8 cellular contexts compared by ENCODE assay signal in genomic region chr12:751828-752672, GRCh38. TPM values are rescaled to one million over a fixed set of nuclear protein-coding genes. Genes with fewer than 3 reads are reported as not detected.
DNase-seq lines count a peak whose midpoint lies in the region; ATAC-seq and TF ChIP-seq lines count a peak whose summit lies in the region.

TSS of gene WNK1 (plus strand) at chr12:752579. CDS start at chr12:753566, 987 bp downstream.

- CTCF ChIA-PET in RWPE1 (lab: Yijun Ruan, JAX) = interaction anchor here (0.6 to 3.2 kb wide), 9 partner anchors 24 to 351 kb away, joined by 3 to 22 read pairs (median 3); no protein-coding TSS in a partner anchor

- H3K9me3 Mint-ChIP-seq in activated T-helper 17 cell treated with anti-CD3 and anti-CD28 coated beads, Interleukin-2, amount 50 U/mL, for 72 hours = no peaks in the 10 kb centered on the region
- no peaks in the 10 kb centered on the region for H3K9me3 Mint-ChIP-seq in naive thymus-derived CD8-positive, alpha-beta T cell

- H3K27ac ChIP-seq in RWPE1 = peak within 1 kb of the TSS; percentile 88

- TF ChIP-seq CTCF in LNCaP clone FGC (IDR thresholded peaks at IDR 0.05; ENCODE audit: control insufficient read depth, extremely low read depth, insufficient read depth) (no peak), RWPE1 (conservative IDR thresholded peaks at IDR 0.05; ENCODE audit: low read depth) (no peak), fibroblast of mammary gland (conservative IDR thresholded peaks at IDR 0.05; ENCODE audit: control insufficient read depth, insufficient read depth, low read depth, low read length) (no peak)

- peak; percentile 79 for ATAC-seq in activated T-helper 17 cell treated with anti-CD3 and anti-CD28 coated beads, Interleukin-2, amount 50 U/mL, for 72 hours (replicated peaks)
- ATAC-seq in naive thymus-derived CD8-positive, alpha-beta T cell = peak; percentile 62 to 73

- no peaks in the 10 kb centered on the region for H3K27me3 Mint-ChIP-seq in activated T-helper 17 cell treated with anti-CD3 and anti-CD28 coated beads, Interleukin-2, amount 50 U/mL, for 72 hours
- H3K27me3 Mint-ChIP-seq in naive thymus-derived CD8-positive, alpha-beta T cell = no peaks in the 10 kb centered on the region

- DNase-seq in Daoy (ENCODE audit: low read depth) (peak; percentile 98), GOT3 (lab: John Stamatoyannopoulos, UW) (peak; percentile 82), LNCaP clone FGC (ENCODE audit: low read depth) (peak; percentile 98), RWPE1 (ENCODE audit: low spot score) (peak; percentile 97), fibroblast of mammary gland (ENCODE audit: low read depth) (peak; percentile 99)
- peak; percentile 94 to 98 (median 97) for DNase-seq in naive thymus-derived CD8-positive, alpha-beta T cell
- DNase-seq in stimulated activated naive CD4-positive, alpha-beta T cell treated with Interleukin-2 at 50 U/mL for 16 hours (lab: John Stamatoyannopoulos, UW) = peak; percentile 95

- H3K4me3 ChIP-seq in LNCaP clone FGC (ENCODE audit: low read depth, low read length) = peak within 1 kb of the TSS; percentile 76
- H3K4me3 ChIP-seq in fibroblast of mammary gland (ENCODE audit: control insufficient read depth, low read depth, low read length) = peak within 1 kb of the TSS; percentile 87

- H3K4me3 Mint-ChIP-seq in activated T-helper 17 cell treated with anti-CD3 and anti-CD28 coated beads, Interleukin-2, amount 50 U/mL, for 72 hours = peak within 1 kb of the TSS; percentile 96
- peak within 1 kb of the TSS in 9 of 10 donors; percentile 89 to 98 (median 96) for H3K4me3 Mint-ChIP-seq in naive thymus-derived CD8-positive, alpha-beta T cell

- peak within 1 kb of the TSS; percentile 93 for H3K27ac Mint-ChIP-seq in activated T-helper 17 cell treated with anti-CD3 and anti-CD28 coated beads, Interleukin-2, amount 50 U/mL, for 72 hours
- peak within 1 kb of the TSS; percentile 85 to 98 (median 94) for H3K27ac Mint-ChIP-seq in naive thymus-derived CD8-positive, alpha-beta T cell

- POLR2A ChIA-PET in RWPE1 (lab: Yijun Ruan, JAX; ENCODE audit: low non-redundant PET) = interaction anchor here (0.6 to 1.4 kb wide), 4 partner anchors 85 to 285 kb away, joined by 3 to 5 read pairs (median 4); no protein-coding TSS in a partner anchor
- POLR2A ChIA-PET in naive thymus-derived CD8-positive, alpha-beta T cell (lab: Charles Lee) = interaction anchor here (0.5 to 5.8 kb wide), 38 partner anchors 9 to 850 kb away, joined by 3 to 85 read pairs (median 5); partner anchors contain the start of genes FBXL14, KDM5A and RAD52

- peaks cover 38% of the 10 kb centered on the region for H3K36me3 Mint-ChIP-seq in activated T-helper 17 cell treated with anti-CD3 and anti-CD28 coated beads, Interleukin-2, amount 50 U/mL, for 72 hours (ENCODE audit: low read depth)
- H3K36me3 Mint-ChIP-seq in naive thymus-derived CD8-positive, alpha-beta T cell = peaks cover 0 to 1% (median 0%) of the 10 kb centered on the region in 3 donors

- H3K4me1 Mint-ChIP-seq in activated T-helper 17 cell treated with anti-CD3 and anti-CD28 coated beads, Interleukin-2, amount 50 U/mL, for 72 hours = peaks cover 16% of the 10 kb centered on the region
- peaks cover 14 to 39% (median 31%) of the 10 kb centered on the region in 4 donors for H3K4me1 Mint-ChIP-seq in naive thymus-derived CD8-positive, alpha-beta T cell

RNA-seq across cellular contexts. Expression of gene WNK1, which starts in this region (rescaled TPM):
- total RNA-seq in Daoy (2014; rRNA removed; shearing (Covaris generic)) = 24.8 and 27.0 TPM in 2 replicates
- 100 to 1,000 TPM; 150 to 252 TPM for total RNA-seq in activated T-helper 17 cell treated with anti-CD3 and anti-CD28 coated beads, Interleukin-2, amount 50 U/mL, for 72 hours
- 100 to 1,000 TPM; 142 to 158 TPM for total RNA-seq in naive thymus-derived CD8-positive, alpha-beta T cell
- polyA plus RNA-seq in naive thymus-derived CD8-positive, alpha-beta T cell = 10 to 100 TPM; 19.5 to 31.0 (median 26.7) TPM

Comparison
In these comparisons a context has a peak if more than half of its experiments do, and no peak if none do; other contexts are left out.
1. Peak in every context shown above with its lines: DNase-seq, ATAC-seq, H3K4me3 ChIP-seq and H3K27ac ChIP-seq.